In the genomic region with DNA sequence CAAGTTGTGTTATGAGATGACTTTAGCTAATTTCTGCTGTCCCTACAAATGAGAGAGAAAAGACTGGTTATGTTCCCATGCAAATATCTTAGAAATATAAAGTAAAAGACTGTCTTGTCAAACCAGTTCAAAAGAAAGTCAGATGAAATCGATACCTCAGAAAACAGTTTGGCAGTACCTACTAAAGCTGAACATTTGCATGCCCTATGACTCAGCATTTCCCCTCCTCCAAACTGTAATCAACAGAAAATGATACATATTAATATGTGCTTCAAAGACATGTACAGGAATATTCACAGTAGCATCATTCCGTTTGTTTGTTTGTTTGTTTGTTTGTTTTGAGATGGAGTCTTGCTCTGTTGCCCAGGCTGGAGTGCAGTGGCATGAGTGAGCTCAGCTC, we compare ENCODE assay signal across 37 cellular contexts.
DNase-seq lines count a peak whose midpoint lies in the region; ATAC-seq, FAIRE-seq and TF ChIP-seq lines count a peak whose summit lies in the region.
"Had no signal": no experiment of that assay in that cellular context is flagged by ENCODE, and none has a peak within 500 bp of the region (broad histone marks: within the 10 kb centered on the region; RNA-seq: fewer than 3 reads in every experiment).

No MANE protein-coding gene starts in this region.

- CTCF ChIA-PET in HepG2 (lab: Yijun Ruan, JAX; ENCODE audit: low intra/inter-chr PET ratio, low total read pairs): no interaction called here

- H2AFZ ChIP-seq in HepG2 (ENCODE audit: low read length): no peak overlapping the region
- no peak overlapping the region for H2AFZ ChIP-seq in astrocyte (ENCODE audit: low read depth, low read length)

- TF ChIP-seq RAD21 in HepG2 (CRISPR knock-in tag; IDR thresholded peaks at IDR 0.05): no peak

- no peaks in the 10 kb centered on the region for H3K9me3 Mint-ChIP-seq in astrocyte (ENCODE audit: unreplicated experiment)
- H3K9me3 Mint-ChIP-seq: activated CD4-positive, alpha-beta T cell treated with anti-CD3 and anti-CD28 coated beads, Interleukin-2, amount 10 ng/mL, durations not matched to agents 7 days and 5 days; activated T-cell treated with anti-CD3 and anti-CD28 coated beads, Interleukin-2, amount 50 U/mL, for 4 hours; CD8-positive, alpha-beta T cell; mesothelial cell of epicardium had no signal

- no peak for TF ChIP-seq EP300 in HepG2 (IDR thresholded peaks at IDR 0.05; ENCODE audit: low read depth in 2 of 2, low read length in 2 of 2)
- no peak for TF ChIP-seq EP300 in HepG2 (CRISPR knock-in tag; IDR thresholded peaks at IDR 0.05; ENCODE audit: borderline replicate concordance)
- TF ChIP-seq EP300 in tibial nerve (IDR thresholded peaks at IDR 0.05): no peak

- no peak overlapping the region for H3K9ac ChIP-seq in HepG2 (ENCODE audit: insufficient read depth, low read depth, low read length)
- no peak overlapping the region for H3K9ac ChIP-seq in astrocyte (ENCODE audit: low read length)

- H3K27ac Mint-ChIP-seq in astrocyte (ENCODE audit: unreplicated experiment): no peak overlapping the region
- H3K27ac Mint-ChIP-seq: activated CD4-positive, alpha-beta T cell treated with anti-CD3 and anti-CD28 coated beads, Interleukin-2, amount 10 ng/mL, durations not matched to agents 7 days and 5 days; B cell; CD8-positive, alpha-beta T cell; mesothelial cell of epicardium had no signal

- H3K4me1 Mint-ChIP-seq in astrocyte (ENCODE audit: low read depth, unreplicated experiment): no peaks in the 10 kb centered on the region
- H3K4me1 Mint-ChIP-seq: B cell, mesothelial cell of epicardium, naive B cell had no signal

- WGBS in HepG2 (ENCODE audit: low lambda C conversion rate): 96% methylated on average over 2 of the region's 2 CpGs
- 80% methylated on average over 2 of the region's 2 CpGs for WGBS in right lobe of liver (ENCODE audit: insufficient coverage, low coverage, low lambda C conversion rate, missing lambda C conversion rate)
- WGBS in tibial nerve, 2 donors: 78 to 87% methylated on average over 2 of the region's 2 CpGs

- no peak for FAIRE-seq in HepG2 (lab: Jason Lieb, UNC)
- no peak for FAIRE-seq in astrocyte (lab: Jason Lieb, UNC)
- FAIRE-seq: GM18507, kidney had no signal

- no TSS peak for BruUV-seq in HepG2 (replicated peaks; lab: Mats Ljungman, UMichigan)

- no peaks in the 10 kb centered on the region for H3K9me3 ChIP-seq in HepG2 (ENCODE audit: low read length)
- H3K9me3 ChIP-seq in right lobe of liver: no peaks in the 10 kb centered on the region
- no peaks in the 10 kb centered on the region for H3K9me3 ChIP-seq in astrocyte (ENCODE audit: insufficient read depth, low read depth, low read length)
- no peaks in the 10 kb centered on the region for H3K9me3 ChIP-seq in tibial nerve
- H3K9me3 ChIP-seq: body of pancreas, Peyer's patch, transverse colon had no signal

- H3K36me3 ChIP-seq in HepG2 (replicated peaks in 1 of 2; ENCODE audit: control insufficient read depth in 1 of 2, insufficient read depth in 2 of 2, low read length in 2 of 2) (no peaks in the 10 kb centered on the region; a peak in 1 of 5 replicates), right lobe of liver (no peaks in the 10 kb centered on the region), astrocyte (ENCODE audit: insufficient read depth, low read length) (no peaks in the 10 kb centered on the region), tibial nerve (no peaks in the 10 kb centered on the region)
- H3K36me3 ChIP-seq: Peyer's patch, transverse colon had no signal

- intact Hi-C loops in HepG2 (cut with micrococcal nuclease; ENCODE audit: unreplicated experiment) (no loop called here), right lobe of liver (cut with DNase I) (no loop called here)

- H3K4me3 ChIP-seq in HepG2 (replicated peaks in 1 of 3; ENCODE audit: insufficient read depth in 1 of 3, low read depth in 2 of 3, low read length in 3 of 3) (no peak overlapping the region), right lobe of liver (no peak overlapping the region), astrocyte (ENCODE audit: insufficient read depth, low read depth, low read length) (no peak overlapping the region), fibroblast of pulmonary artery (replicated peaks; ENCODE audit: low read depth, low read length) (no peak overlapping the region), tibial nerve (no peak overlapping the region)
- H3K4me3 ChIP-seq: body of pancreas, dorsolateral prefrontal cortex, Peyer's patch, transverse colon had no signal

- TF ChIP-seq CTCF in HepG2 (CRISPR knock-in tag; IDR thresholded peaks at IDR 0.05): no peak
- no peak for TF ChIP-seq CTCF in right lobe of liver (IDR thresholded peaks at IDR 0.05)
- TF ChIP-seq CTCF in astrocyte (IDR thresholded peaks at IDR 0.05; ENCODE audit: insufficient read depth, low read depth, low read length): no peak
- no peak for TF ChIP-seq CTCF in fibroblast of pulmonary artery (IDR thresholded peaks at IDR 0.05; ENCODE audit: low read length, missing control alignments)
- no peak for TF ChIP-seq CTCF in tibial nerve (IDR thresholded peaks at IDR 0.05)

- in situ Hi-C loops in HepG2 (cut with HindIII; ENCODE audit: extremely low pct_ligation_motif_present, low pct_unique_long_range_greater_than_20kb): no loop called here

- no peaks in the 10 kb centered on the region for H3K27me3 ChIP-seq in HepG2 (ENCODE audit: control insufficient read depth in 1 of 2, insufficient read depth in 2 of 2, low read length in 2 of 2)
- no peaks in the 10 kb centered on the region for H3K27me3 ChIP-seq in right lobe of liver
- H3K27me3 ChIP-seq in astrocyte (ENCODE audit: insufficient read depth, low read length): no peaks in the 10 kb centered on the region
- H3K27me3 ChIP-seq in tibial nerve: no peaks in the 10 kb centered on the region
- H3K27me3 ChIP-seq: body of pancreas, Peyer's patch, transverse colon had no signal

- H3K79me2 ChIP-seq in HepG2 (ENCODE audit: insufficient read depth, low read length) (no peaks in the 10 kb centered on the region), astrocyte (ENCODE audit: insufficient read depth, low read length) (no peaks in the 10 kb centered on the region)

- POLR2A ChIA-PET in HepG2 (lab: Yijun Ruan, JAX): no interaction called here

- no peak overlapping the region for H3K4me2 ChIP-seq in HepG2 (ENCODE audit: low read depth, low read length)
- no peak overlapping the region for H3K4me2 ChIP-seq in astrocyte (ENCODE audit: low read length)

- no peak for DNase-seq in HepG2 (ENCODE audit: low spot score)
- DNase-seq in right lobe of liver: no peak
- DNase-seq in astrocyte (ENCODE audit: low read depth): peak; percentile 4
- peak; percentile 6 for DNase-seq in fibroblast of pulmonary artery (ENCODE audit: low read depth)
- peak; percentile 6 for DNase-seq in stromal cell of bone marrow (ENCODE audit: low read depth)
- no peak for DNase-seq in tibial nerve (ENCODE audit: low spot score in 2 of 2)
- no peak for DNase-seq in iPS-NIHi7 (ENCODE audit: extremely low spot score)
- DNase-seq: ACHN; activated CD4-positive, alpha-beta T cell treated with anti-CD3 and anti-CD28 coated beads, Interleukin-2, amount 10 ng/mL, durations not matched to agents 7 days and 5 days; activated naive CD4-positive, alpha-beta T cell treated with Interleukin-2 at 50 U/mL for 16 hours; activated T-cell treated with anti-CD3 and anti-CD28 coated beads, Interleukin-2, amount 50 U/mL, for 4 hours; body of pancreas; CD8-positive, alpha-beta T cell; cerebellar nuclear complex; dorsolateral prefrontal cortex; EL; KG1; kidney; left ventricle myocardium superior; naive B cell; NCI-H1417 treated with DMSO at 0.1 percent for 48 hours; NCI-H2029 treated with DMSO at 0.1 percent for 48 hours; NCI-H2227 treated with DMSO at 0.1 percent for 48 hours; NCI-H69; Peyer's patch; posterior cingulate gyrus; right cardiac atrium; SHP77 treated with DMSO at 0.1 percent for 48 hours; stimulated activated CD4-positive, alpha-beta T cell treated with anti-CD3 and anti-CD28 coated beads, Interleukin-12 subunit alpha, Interleukin-12 subunit beta, amount 100 ng/mL, for 4 hours; stimulated activated CD4-positive, alpha-beta T cell treated with anti-CD3 and anti-CD28 coated beads, Interleukin-4, amount 100 ng/mL, for 1 hour; T-helper 9 cell; transverse colon had no signal

- no peak overlapping the region for H3K4me3 Mint-ChIP-seq in astrocyte (ENCODE audit: unreplicated experiment)
- H3K4me3 Mint-ChIP-seq: activated CD4-positive, alpha-beta T cell treated with anti-CD3 and anti-CD28 coated beads, Interleukin-2, amount 10 ng/mL, durations not matched to agents 7 days and 5 days; activated T-cell treated with anti-CD3 and anti-CD28 coated beads, Interleukin-2, amount 50 U/mL, for 4 hours; B cell; CD8-positive, alpha-beta T cell; mesothelial cell of epicardium; naive B cell had no signal

- H4K20me1 ChIP-seq in HepG2 (ENCODE audit: insufficient read depth, low read length) (no peaks in the 10 kb centered on the region), astrocyte (ENCODE audit: insufficient read depth, low read length) (no peaks in the 10 kb centered on the region)

- H3K4me1 ChIP-seq in HepG2 (ENCODE audit: insufficient read depth, low read length) (no peaks in the 10 kb centered on the region), right lobe of liver (no peaks in the 10 kb centered on the region), astrocyte (ENCODE audit: insufficient read depth, low read length) (no peaks in the 10 kb centered on the region), tibial nerve (no peaks in the 10 kb centered on the region)
- H3K4me1 ChIP-seq: body of pancreas, Peyer's patch, transverse colon had no signal

- H3K36me3 Mint-ChIP-seq in astrocyte (ENCODE audit: low read depth, unreplicated experiment): no peaks in the 10 kb centered on the region

- no peak for TF ChIP-seq POLR2A in HepG2 (IDR thresholded peaks at IDR 0.05; ENCODE audit: insufficient read depth in 1 of 2, low read depth in 2 of 2, low read length in 2 of 2)
- TF ChIP-seq POLR2A in right lobe of liver (IDR thresholded peaks at IDR 0.05): no peak
- no peak for TF ChIP-seq POLR2A in tibial nerve (IDR thresholded peaks at IDR 0.05)

- H3K27ac ChIP-seq in HepG2 (ENCODE audit: extremely low read length, insufficient read depth, low read length) (no peak overlapping the region), right lobe of liver (no peak overlapping the region), astrocyte (ENCODE audit: low read depth, low read length) (no peak overlapping the region), tibial nerve (no peak overlapping the region)
- H3K27ac ChIP-seq: body of pancreas, dorsolateral prefrontal cortex, Peyer's patch, transverse colon, VCaP had no signal

- H3K27me3 Mint-ChIP-seq in astrocyte (ENCODE audit: low read depth, unreplicated experiment): no peaks in the 10 kb centered on the region
- H3K27me3 Mint-ChIP-seq: activated CD4-positive, alpha-beta T cell treated with anti-CD3 and anti-CD28 coated beads, Interleukin-2, amount 10 ng/mL, durations not matched to agents 7 days and 5 days; B cell; naive B cell had no signal

- ATAC-seq in HepG2: no peak
- no peak for ATAC-seq in right lobe of liver
- ATAC-seq in GM18519 (IDR thresholded peaks at IDR 0.05; ENCODE audit: low FRiP score, unreplicated experiment): no peak
- ATAC-seq: activated T-cell treated with anti-CD3 and anti-CD28 coated beads, Interleukin-2, amount 50 U/mL, for 4 hours; body of pancreas; CD8-positive, alpha-beta T cell; left ventricle myocardium superior; right cardiac atrium had no signal

TF ChIP-seq in HepG2, 621 proteins besides CTCF, POLR2A, EP300 and RAD21 (continues in another document):
- TF ChIP-seq ZNF766 (CRISPR knock-in tag; IDR thresholded peaks at IDR 0.05; ENCODE audit: borderline replicate concordance) (no peak), ZNF792 (CRISPR knock-in tag; IDR thresholded peaks at IDR 0.05) (no peak)

Comparison
In these comparisons a context has a peak if more than half of its experiments do, and no peak if none do; other contexts are left out.
1. DNase-seq: peak in astrocyte (single experiment), fibroblast of pulmonary artery (single experiment) and stromal cell of bone marrow (single experiment); none in HepG2 (single experiment), right lobe of liver (0 of 3), tibial nerve (0 of 2) and iPS-NIHi7 (single experiment).